12 cellular contexts compared by ENCODE assay signal in the genomic region with DNA sequence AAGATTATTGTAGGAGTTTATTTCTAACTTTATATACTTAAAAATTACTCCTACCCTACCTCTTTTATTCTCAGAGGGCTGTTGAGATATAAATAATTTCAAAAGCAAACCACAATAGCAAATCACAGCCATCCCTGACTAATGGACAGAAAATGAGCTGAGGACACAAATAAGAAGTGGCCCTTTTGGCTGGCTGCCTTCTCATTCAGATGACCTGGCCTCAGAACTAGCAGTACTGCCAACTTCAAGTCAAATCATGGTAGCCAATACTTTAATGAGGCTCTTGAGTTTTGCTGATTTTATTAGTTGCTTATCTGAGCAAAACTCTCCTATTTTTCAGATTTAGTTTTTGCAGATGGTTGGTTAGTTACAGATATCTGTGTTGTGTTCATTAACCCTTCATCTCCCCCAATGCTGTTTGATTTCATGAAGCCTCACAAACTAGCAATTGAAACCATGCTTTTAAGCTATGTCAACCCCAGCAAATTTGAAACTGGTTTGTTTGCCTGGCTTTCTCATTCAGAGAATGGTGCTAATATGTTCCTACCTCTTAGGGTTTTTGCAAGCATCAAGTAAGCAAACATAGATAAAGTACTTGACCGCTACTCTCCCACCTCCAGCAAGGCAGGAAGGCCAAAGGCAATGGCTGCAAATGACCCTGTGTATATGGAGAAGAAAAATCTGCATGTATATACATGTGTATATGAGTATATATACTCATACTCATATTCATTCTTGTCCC.
DNase-seq lines count a peak whose midpoint lies in the region; ATAC-seq and TF ChIP-seq lines count a peak whose summit lies in the region.
"Had no signal": no experiment of that assay in that cellular context is flagged by ENCODE, and none has a peak within 500 bp of the region (broad histone marks: within the 10 kb centered on the region; RNA-seq: fewer than 3 reads in every experiment).

No MANE protein-coding gene starts in this region.

- peak; percentile 58 for DNase-seq in Ammon's horn (ENCODE audit: low spot score)
- peak; percentile 53 to 92 (median 82) for DNase-seq in adrenal gland
- peak; percentile 53 for DNase-seq in fibroblast of villous mesenchyme (ENCODE audit: low read depth)
- no peak for DNase-seq in activated effector memory CD4-positive, alpha-beta T cell treated with anti-CD3 and anti-CD28 coated beads, Interleukin-2, amount 50 U/mL, for 16 hours
- no peak for DNase-seq in NCI-H526 treated with DMSO at 0.1 percent for 48 hours (lab: John Stamatoyannopoulos, UW)
- DNase-seq in DMS114 treated with DMSO at 0.1 percent for 48 hours (lab: John Stamatoyannopoulos, UW; ENCODE audit: unreplicated experiment) = no peak
- DNase-seq: activated CD4-positive, alpha-beta T cell treated with anti-CD3 and anti-CD28 coated beads, Interleukin-2, amount 10 ng/mL, durations not matched to agents 7 days and 5 days; NCI-H1105; stimulated activated CD8-positive, alpha-beta memory T cell treated with anti-CD3 and anti-CD28 coated beads, Interleukin-4, amount 100 ng/mL, for 48 hours had no signal

- H3K36me3 ChIP-seq in adrenal gland (replicated peaks in 1 of 2) (peaks cover 0 to 6% of the 10 kb centered on the region in 2 donors), rectal smooth muscle tissue (ENCODE audit: control insufficient read depth, insufficient read depth, low read length) (peaks cover 22% of the 10 kb centered on the region)

- H3K9me3 ChIP-seq in adrenal gland (replicated peaks in 1 of 3) = no peaks in the 10 kb centered on the region

- intact Hi-C loops in adrenal gland (cut with DNase I) = no loop called here

- H3K4me1 ChIP-seq in adrenal gland (replicated peaks in 1 of 2) (peaks cover 41 to 48% of the 10 kb centered on the region in 2 donors), rectal smooth muscle tissue (ENCODE audit: control insufficient read depth, insufficient read depth, low read length) (peaks cover 73% of the 10 kb centered on the region)

- H3K27ac ChIP-seq in adrenal gland (peak overlapping the region in 2 of 5 donors; percentile 73 to 77), rectal smooth muscle tissue (ENCODE audit: low read depth, low read length) (peak overlapping the region; percentile 95)
- H3K27ac ChIP-seq: BLaER1 treated with 17β-estradiol and CSF1 and Interleukin-3, amounts not matched to agents 10 nM and 100 nM had no signal

- ATAC-seq in activated CD4-positive, CD25-positive, alpha-beta regulatory T cell treated with anti-CD3 and anti-CD28 coated beads, Interleukin-2, amount 50 U/mL, for 24 hours = no peak

- H3K9ac ChIP-seq in rectal smooth muscle tissue (ENCODE audit: low read length) = no peak overlapping the region
- H3K9ac ChIP-seq: BLaER1 treated with 17β-estradiol and CSF1 and Interleukin-3, amounts not matched to agents 10 nM and 100 nM had no signal

- no peak overlapping the region for H3K4me3 ChIP-seq in adrenal gland
- no peak overlapping the region for H3K4me3 ChIP-seq in fibroblast of villous mesenchyme (ENCODE audit: low read depth, low read length)
- H3K4me3 ChIP-seq in rectal smooth muscle tissue (ENCODE audit: low read length) = no peak overlapping the region
- H3K4me3 ChIP-seq: BLaER1 treated with 17β-estradiol and CSF1 and Interleukin-3, amounts not matched to agents 10 nM and 100 nM had no signal

- TF ChIP-seq CTCF in adrenal gland (IDR thresholded peaks at IDR 0.05) = no peak
- no peak for TF ChIP-seq CTCF in fibroblast of villous mesenchyme (IDR thresholded peaks at IDR 0.05; ENCODE audit: insufficient read depth, low read depth, low read length)

- WGBS in adrenal gland, 4 donors = 85 to 96% (median 92%) methylated on average over 1 of the region's 1 CpG

- TF ChIP-seq POLR2A in adrenal gland (IDR thresholded peaks at IDR 0.05) = no peak

- H3K27me3 ChIP-seq in adrenal gland = no peaks in the 10 kb centered on the region
- H3K27me3 ChIP-seq in rectal smooth muscle tissue (ENCODE audit: control insufficient read depth, insufficient read depth, low read length) = no peaks in the 10 kb centered on the region
- H3K27me3 ChIP-seq: BLaER1 treated with 17β-estradiol and CSF1 and Interleukin-3, amounts not matched to agents 10 nM and 100 nM had no signal

Comparison
In these comparisons a context has a peak if more than half of its experiments do, and no peak if none do; other contexts are left out.
1. DNase-seq: peak in Ammon's horn (single experiment), adrenal gland (7 of 7) and fibroblast of villous mesenchyme (single experiment); none in activated effector memory CD4-positive, alpha-beta T cell treated with anti-CD3 and anti-CD28 coated beads, Interleukin-2, amount 50 U/mL, for 16 hours (single experiment), NCI-H526 treated with DMSO at 0.1 percent for 48 hours (single experiment) and DMS114 treated with DMSO at 0.1 percent for 48 hours (single experiment).